Comparison of ENCODE assay signal across 21 cellular contexts in the genomic region with DNA sequence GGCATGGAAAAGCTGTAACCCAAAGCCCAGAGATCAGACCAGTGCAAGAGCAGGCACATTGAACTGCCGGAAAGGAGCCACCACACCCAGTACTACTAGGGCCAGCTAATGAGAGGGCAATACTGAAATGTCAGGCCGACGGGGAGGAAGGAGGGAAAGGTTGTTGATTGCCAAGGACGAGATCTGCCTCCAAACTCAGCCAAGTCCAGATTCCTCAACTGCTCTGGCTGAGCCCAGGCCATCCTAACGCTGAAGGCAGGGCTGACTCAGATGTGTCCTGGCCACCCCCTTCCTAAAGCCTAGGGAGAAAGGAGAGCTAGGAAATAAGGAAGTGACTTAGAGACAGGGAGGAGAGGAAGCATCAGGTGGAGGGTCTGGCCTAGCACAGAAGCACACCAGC. TPM values are rescaled to one million over a fixed set of nuclear protein-coding genes. Genes with fewer than 3 reads are reported as not detected.
DNase-seq lines count a peak whose midpoint lies in the region; ATAC-seq and TF ChIP-seq lines count a peak whose summit lies in the region.
"Had no signal": no experiment of that assay in that cellular context is flagged by ENCODE, and none has a peak within 500 bp of the region (broad histone marks: within the 10 kb centered on the region; RNA-seq: fewer than 3 reads in every experiment).

No MANE protein-coding gene starts in this region.

- TF ChIP-seq CTCF in HFFc6 (IDR thresholded peaks at IDR 0.05) (no peak), esophagus squamous epithelium (IDR thresholded peaks at IDR 0.05) (no peak), lung (IDR thresholded peaks at IDR 0.05; ENCODE audit: control extremely low read depth, extremely low read depth) (no peak), thoracic aorta (IDR thresholded peaks at IDR 0.05) (no peak)

- H3K27ac Mint-ChIP-seq in HFFc6 = peak overlapping the region; percentile 61
- H3K27ac Mint-ChIP-seq: activated naive CD8-positive, alpha-beta T cell treated with anti-CD3 and anti-CD28 coated beads, Interleukin-2, amount 10 ng/mL, durations not matched to agents 7 days and 5 days; memory B cell; natural killer cell treated with Interleukin-12 subunit alpha and Interleukin-12 subunit beta and Interleukin-15 and Interleukin-18, amount 100 ng/mL, for 72 hours; T-cell had no signal

- intact Hi-C loops in esophagus squamous epithelium (cut with DNase I) = no loop called here

- H3K36me3 Mint-ChIP-seq in HFFc6 (ENCODE audit: low read depth) = peaks cover 73% of the 10 kb centered on the region
- H3K36me3 Mint-ChIP-seq: activated naive CD8-positive, alpha-beta T cell treated with anti-CD3 and anti-CD28 coated beads, Interleukin-2, amount 10 ng/mL, durations not matched to agents 7 days and 5 days; natural killer cell treated with Interleukin-12 subunit alpha and Interleukin-12 subunit beta and Interleukin-15 and Interleukin-18, amount 100 ng/mL, for 72 hours had no signal

- H3K9me3 ChIP-seq in esophagus squamous epithelium (no peaks in the 10 kb centered on the region), lung (ENCODE audit: control insufficient read depth in 2 of 2, insufficient read depth in 1 of 2, low read length in 1 of 2) (no peaks in the 10 kb centered on the region), thoracic aorta (no peaks in the 10 kb centered on the region)

- H3K27ac ChIP-seq in esophagus squamous epithelium (peak overlapping the region; percentile 35 to 77 (median 52)), lung (ENCODE audit: low read depth in 1 of 2, low read length in 1 of 2) (peak overlapping the region; percentile 6 to 64), thoracic aorta (peak overlapping the region; percentile 76 to 79)
- H3K27ac ChIP-seq: VCaP had no signal

- DNase-seq in HFFc6 = no peak
- no peak for DNase-seq in esophagus squamous epithelium (lab: John Stamatoyannopoulos, UW)
- no peak for DNase-seq in lung (ENCODE audit: low spot score)
- peak; percentile 33 for DNase-seq in thoracic aorta (ENCODE audit: low spot score)
- no peak for DNase-seq in NCI-H226
- DNase-seq in activated T-cell treated with anti-CD3 and anti-CD28 coated beads, Interleukin-2, amount 50 U/mL, for 1 hour = no peak
- no peak for DNase-seq in NCI-H1436 (lab: John Stamatoyannopoulos, UW)
- DNase-seq in NCI-H146 (lab: John Stamatoyannopoulos, UW) = no peak
- DNase-seq: activated CD4-positive, alpha-beta T cell treated with anti-CD3 and anti-CD28 coated beads, Interleukin-2, amount 50 U/mL, for 48 hours; activated naive CD8-positive, alpha-beta T cell treated with anti-CD3 and anti-CD28 coated beads, Interleukin-2, amount 10 ng/mL, durations not matched to agents 7 days and 5 days; activated T-cell treated with anti-CD3 and anti-CD28 coated beads, Interleukin-2, amount 50 U/mL, for 48 hours; COR-L47; MM.1S; NCI-H1694 treated with DMSO at 0.1 percent for 48 hours; stimulated activated CD4-positive, alpha-beta T cell treated with anti-CD3 and anti-CD28 coated beads, Interleukin-15, amount 100 ng/mL, for 24 hours; stimulated activated naive CD4-positive, alpha-beta T cell treated with Interleukin-2 at 50 U/mL for 16 hours; T-cell had no signal

- 17 to 36% methylated on average over 2 to 5 of the region's 5 CpGs for WGBS in esophagus squamous epithelium, 2 donors
- 77 to 81% methylated on average over 5 of the region's 5 CpGs for WGBS in lung, 2 donors

- ATAC-seq in lung (ENCODE audit: insufficient read depth, low FRiP score) = peak; percentile 33
- no peak for ATAC-seq in thoracic aorta (ENCODE audit: insufficient number of reproducible peaks, low FRiP score, low read depth)
- ATAC-seq: natural killer cell treated with Interleukin-12 subunit alpha and Interleukin-12 subunit beta and Interleukin-15 and Interleukin-18, amount 100 ng/mL, for 72 hours; T-cell had no signal

- H3K27me3 Mint-ChIP-seq in HFFc6 (ENCODE audit: insufficient read depth) = peaks cover 6% of the 10 kb centered on the region
- H3K27me3 Mint-ChIP-seq: activated naive CD8-positive, alpha-beta T cell treated with anti-CD3 and anti-CD28 coated beads, Interleukin-2, amount 10 ng/mL, durations not matched to agents 7 days and 5 days; central memory CD8-positive, alpha-beta T cell; natural killer cell treated with Interleukin-12 subunit alpha and Interleukin-12 subunit beta and Interleukin-15 and Interleukin-18, amount 100 ng/mL, for 72 hours; T-cell had no signal

- H3K4me1 ChIP-seq in esophagus squamous epithelium (peaks cover 0 to 66% (median 44%) of the 10 kb centered on the region in 3 donors), lung (ENCODE audit: control insufficient read depth in 2 of 2, insufficient read depth in 2 of 2, low read length in 2 of 2) (peaks cover 4 to 20% of the 10 kb centered on the region in 2 donors), thoracic aorta (ENCODE audit: control insufficient read depth in 1 of 2, low read depth in 2 of 2) (peaks cover 38 to 100% of the 10 kb centered on the region in 2 donors)

- no peak overlapping the region for H3K4me3 ChIP-seq in esophagus squamous epithelium
- no peak overlapping the region for H3K4me3 ChIP-seq in lung
- H3K4me3 ChIP-seq in thoracic aorta = no peak overlapping the region

- H3K4me3 Mint-ChIP-seq in HFFc6 = no peak overlapping the region
- H3K4me3 Mint-ChIP-seq: activated naive CD8-positive, alpha-beta T cell treated with anti-CD3 and anti-CD28 coated beads, Interleukin-2, amount 10 ng/mL, durations not matched to agents 7 days and 5 days; central memory CD8-positive, alpha-beta T cell; memory B cell; natural killer cell treated with Interleukin-12 subunit alpha and Interleukin-12 subunit beta and Interleukin-15 and Interleukin-18, amount 100 ng/mL, for 72 hours; T-cell had no signal

- H3K27me3 ChIP-seq in esophagus squamous epithelium = no peaks in the 10 kb centered on the region
- H3K27me3 ChIP-seq in lung (ENCODE audit: control insufficient read depth, insufficient read depth) = no peaks in the 10 kb centered on the region
- no peaks in the 10 kb centered on the region for H3K27me3 ChIP-seq in thoracic aorta (replicated peaks; ENCODE audit: insufficient read depth)

- H3K9me3 Mint-ChIP-seq in HFFc6 = no peaks in the 10 kb centered on the region
- H3K9me3 Mint-ChIP-seq: activated naive CD8-positive, alpha-beta T cell treated with anti-CD3 and anti-CD28 coated beads, Interleukin-2, amount 10 ng/mL, durations not matched to agents 7 days and 5 days; central memory CD8-positive, alpha-beta T cell; memory B cell; natural killer cell treated with Interleukin-12 subunit alpha and Interleukin-12 subunit beta and Interleukin-15 and Interleukin-18, amount 100 ng/mL, for 72 hours; T-cell had no signal

- H3K36me3 ChIP-seq in esophagus squamous epithelium (peaks cover 4 to 87% (median 16%) of the 10 kb centered on the region in 3 donors), lung (ENCODE audit: control insufficient read depth in 2 of 2, insufficient read depth in 2 of 2, low read length in 2 of 2) (peaks cover 16 to 18% of the 10 kb centered on the region in 2 donors), thoracic aorta (peaks cover 70% of the 10 kb centered on the region)

- H3K4me1 Mint-ChIP-seq in HFFc6 (ENCODE audit: low read depth) = peaks cover 73% of the 10 kb centered on the region
- H3K4me1 Mint-ChIP-seq: central memory CD8-positive, alpha-beta T cell had no signal

- no peak for TF ChIP-seq POLR2A in esophagus squamous epithelium (IDR thresholded peaks at IDR 0.05)

RNA-seq across cellular contexts. Expression of gene IPO9, which starts 42.1 kb away (rescaled TPM):
- 10 to 100 TPM; 54.1 to 77.8 (median 63.6) TPM for total RNA-seq in HFFc6 (2021; fragmentation: NEBNext Ultra II Directional; extraction: Animal tissue kit (Norgen Biotek cat#: 25700))
- 10 to 100 TPM; 10.1 to 17.2 (median 12.3) TPM for total RNA-seq in esophagus squamous epithelium
- total RNA-seq in lung = 10 to 100 TPM; 37.2 to 52.3 TPM
- polyA plus RNA-seq in lung = 10 to 100 TPM; 16.7 to 24.4 TPM
- 10 to 100 TPM; 21.4 to 32.6 TPM for total RNA-seq in thoracic aorta
